Comparison of ENCODE assay signal across 27 cellular contexts in the genomic region with DNA sequence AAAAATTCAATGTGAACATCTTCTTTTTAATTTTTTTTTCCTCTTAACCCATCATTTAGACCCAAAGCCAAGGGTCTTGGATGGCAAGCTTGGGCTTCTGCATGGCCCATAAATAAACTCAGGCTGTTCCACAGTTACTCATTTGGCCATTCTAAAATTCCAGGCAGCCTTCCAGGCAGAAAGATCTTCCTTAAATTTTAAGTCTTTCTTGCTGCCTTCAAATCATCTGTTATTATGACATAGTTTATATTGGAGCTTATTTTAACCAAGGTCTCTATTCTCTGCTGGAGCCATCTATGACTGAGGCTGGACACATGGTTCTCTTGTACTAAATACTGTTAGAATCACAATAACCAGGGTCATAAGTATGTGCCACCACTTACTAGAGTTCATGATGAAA.
DNase-seq lines count a peak whose midpoint lies in the region; ATAC-seq and TF ChIP-seq lines count a peak whose summit lies in the region.
"Had no signal": no experiment of that assay in that cellular context is flagged by ENCODE, and none has a peak within 500 bp of the region (broad histone marks: within the 10 kb centered on the region; RNA-seq: fewer than 3 reads in every experiment).

No MANE protein-coding gene starts in this region.

- H3K27me3 ChIP-seq in aorta (ENCODE audit: control insufficient read depth in 1 of 2, insufficient read depth in 2 of 2, low read length in 1 of 2), result no peaks in the 10 kb centered on the region
- no peaks in the 10 kb centered on the region for H3K27me3 ChIP-seq in thyroid gland
- no peaks in the 10 kb centered on the region for H3K27me3 ChIP-seq in prostate gland (replicated peaks; ENCODE audit: insufficient read depth)
- no peaks in the 10 kb centered on the region for H3K27me3 ChIP-seq in left lung

- no peaks in the 10 kb centered on the region for H3K4me1 ChIP-seq in aorta (ENCODE audit: control insufficient read depth in 1 of 2, insufficient read depth in 2 of 2, low read length in 2 of 2)
- H3K4me1 ChIP-seq in thyroid gland, result no peaks in the 10 kb centered on the region
- no peaks in the 10 kb centered on the region for H3K4me1 ChIP-seq in prostate gland (replicated peaks)
- H3K4me1 ChIP-seq in left lung, result no peaks in the 10 kb centered on the region

- no peak overlapping the region for H3K4me3 ChIP-seq in fibroblast of the aortic adventitia (ENCODE audit: low read depth, low read length)
- no peak overlapping the region for H3K4me3 ChIP-seq in aorta (ENCODE audit: low read length in 2 of 2)
- no peak overlapping the region for H3K4me3 ChIP-seq in thyroid gland (replicated peaks in 1 of 3)
- no peak overlapping the region for H3K4me3 ChIP-seq in prostate gland
- H3K4me3 ChIP-seq in left lung, result no peak overlapping the region

- TF ChIP-seq CTCF in fibroblast of the aortic adventitia (IDR thresholded peaks at IDR 0.05; ENCODE audit: insufficient read depth, low read length) (no peak), thyroid gland (IDR thresholded peaks at IDR 0.05) (no peak), prostate gland (IDR thresholded peaks at IDR 0.05) (no peak), left lung (IDR thresholded peaks at IDR 0.05) (no peak)

- H3K36me3 ChIP-seq in aorta (ENCODE audit: control insufficient read depth in 1 of 2, insufficient read depth in 2 of 2, low read length in 1 of 2) (no peaks in the 10 kb centered on the region), thyroid gland (no peaks in the 10 kb centered on the region), prostate gland (no peaks in the 10 kb centered on the region), left lung (no peaks in the 10 kb centered on the region)

- H3K9me3 ChIP-seq in aorta (ENCODE audit: control insufficient read depth, low read length), result no peaks in the 10 kb centered on the region
- H3K9me3 ChIP-seq in thyroid gland, result no peaks in the 10 kb centered on the region
- H3K9me3 ChIP-seq in prostate gland, result no peaks in the 10 kb centered on the region
- no peaks in the 10 kb centered on the region for H3K9me3 ChIP-seq in left lung

- ATAC-seq in Right ventricle myocardium inferior (peak; percentile 42), aorta (ENCODE audit: low FRiP score) (peak; percentile 62), left lung (no peak)
- ATAC-seq: HCT116, PC-3, SK-N-SH treated with all-trans-retinoic acid at 6 μM for 48 hours had no signal

- DNase-seq in Right ventricle myocardium inferior (ENCODE audit: missing footprints), result no peak
- no peak for DNase-seq in cardiac septum (ENCODE audit: low spot score)
- peak; percentile 23 for DNase-seq in NCI-H446 treated with DMSO at 0.1 percent for 48 hours (lab: John Stamatoyannopoulos, UW)
- DNase-seq in fibroblast of the aortic adventitia (ENCODE audit: low read depth), result peak; percentile 29
- DNase-seq in aorta, result no peak
- no peak for DNase-seq in thyroid gland
- DNase-seq in prostate gland (ENCODE audit: low spot score), result no peak
- DNase-seq in left lung, result no peak
- DNase-seq: ACHN; Calu3; CD8-positive, alpha-beta memory T cell; DMS153; GOT3; IMR-90; NCI-H1694; NCI-H2081; NCI-H2171; NCI-H345; NCI-H524 treated with DMSO at 0.1 percent for 48 hours; NCI-H82; PC-3 had no signal

- H3K27ac ChIP-seq in aorta (ENCODE audit: low read depth in 1 of 2, low read length in 2 of 2), result no peak overlapping the region
- no peak overlapping the region for H3K27ac ChIP-seq in thyroid gland
- no peak overlapping the region for H3K27ac ChIP-seq in prostate gland
- no peak overlapping the region for H3K27ac ChIP-seq in left lung
- H3K27ac ChIP-seq: 22Rv1, C4-2B, KMS-11, RWPE1 had no signal

- no peak for TF ChIP-seq POLR2A in thyroid gland (IDR thresholded peaks at IDR 0.05)
- no peak for TF ChIP-seq POLR2A in prostate gland (IDR thresholded peaks at IDR 0.05)

- intact Hi-C loops in Right ventricle myocardium inferior (cut with DNase I) (no loop called here), cardiac septum (cut with DNase I) (no loop called here), aorta (cut with DNase I) (no loop called here), thyroid gland (cut with DNase I) (no loop called here), prostate gland (cut with DNase I) (loop anchor here (5.0 kb wide), 1 partner anchor 72 kb away; no protein-coding TSS in a partner anchor), left lung (cut with DNase I) (no loop called here)

Comparison
In these comparisons a context has a peak if more than half of its experiments do, and no peak if none do; other contexts are left out.
1. DNase-seq: peak in NCI-H446 treated with DMSO at 0.1 percent for 48 hours (single experiment) and fibroblast of the aortic adventitia (single experiment); none in Right ventricle myocardium inferior (single experiment), cardiac septum (single experiment), aorta (0 of 2), thyroid gland (0 of 2), prostate gland (single experiment) and left lung (0 of 2).